ENCODE assay signal across 26 cellular contexts in genomic region chr11:81197396-81197795, GRCh38.
"Had no signal": no experiment of that assay in that cellular context is flagged by ENCODE, and none has a peak within 500 bp of the region (broad histone marks: within the 10 kb centered on the region; RNA-seq: fewer than 3 reads in every experiment).

No MANE protein-coding gene starts in this region.

- H3K9me3 ChIP-seq: Peyer's patch, SJSA1 had no signal

- H3K4me1 Mint-ChIP-seq: activated B cell treated with CpG ODN at 0.5 μM for 24 hours; activated CD4-positive, alpha-beta T cell treated with anti-CD3 and anti-CD28 coated beads, Interleukin-2, amount 10 ng/mL, durations not matched to agents 7 days and 5 days had no signal

- H3K27ac ChIP-seq: Peyer's patch, SJSA1 had no signal

- H3K36me3 ChIP-seq: Peyer's patch, SJSA1 had no signal

- H3K4me3 ChIP-seq: Peyer's patch, SJSA1 had no signal

- H3K27me3 ChIP-seq: Peyer's patch, SJSA1 had no signal

- H3K27ac Mint-ChIP-seq: activated B cell treated with CpG ODN at 0.5 μM for 24 hours; activated CD4-positive, alpha-beta memory T cell treated with anti-CD3 and anti-CD28 coated beads for 36 hours; activated CD4-positive, alpha-beta T cell treated with anti-CD3 and anti-CD28 coated beads, Interleukin-2, amount 10 ng/mL, durations not matched to agents 7 days and 5 days; activated naive CD4-positive, alpha-beta T cell treated with anti-CD3 and anti-CD28 coated beads, Interleukin-2, amount 50 U/mL, for 72 hours; T-helper 1 cell treated with Interleukin-12 subunit alpha and Interleukin-12 subunit beta and Interleukin-4 antibody, amounts not matched to agents 30 μg/mL and 1 μg/mL, for 36 hours had no signal

- H3K4me1 ChIP-seq: Peyer's patch, SJSA1 had no signal

- H3K27me3 Mint-ChIP-seq: activated B cell treated with CpG ODN at 0.5 μM for 24 hours; activated CD4-positive, alpha-beta memory T cell treated with anti-CD3 and anti-CD28 coated beads for 36 hours; activated CD4-positive, alpha-beta T cell treated with anti-CD3 and anti-CD28 coated beads, Interleukin-2, amount 10 ng/mL, durations not matched to agents 7 days and 5 days had no signal

- DNase-seq: activated B cell treated with CpG ODN at 0.5 μM for 24 hours; activated CD4-positive, alpha-beta memory T cell treated with anti-CD3 and anti-CD28 coated beads for 36 hours; activated CD4-positive, alpha-beta T cell treated with anti-CD3 and anti-CD28 coated beads for 1 hour; activated CD4-positive, alpha-beta T cell treated with anti-CD3 and anti-CD28 coated beads, Interleukin-2, amount 10 ng/mL, durations not matched to agents 7 days and 5 days; activated CD8-positive, alpha-beta memory T cell treated with anti-CD3 and anti-CD28 coated beads for 24 hours; activated effector memory CD4-positive, alpha-beta T cell treated with anti-CD3 and anti-CD28 coated beads, Interleukin-2, amount 50 U/mL, for 16 hours; activated naive CD4-positive, alpha-beta T cell treated with Interleukin-2 at 50 U/mL for 16 hours; activated T-cell treated with anti-CD3 and anti-CD28 coated beads, Interleukin-2, amount 50 U/mL, for 4 hours; anterior cingulate cortex; caudate nucleus; KG1; NCI-H1092; NCI-H1417 treated with DMSO at 0.1 percent for 48 hours; NCI-H1694; NCI-H2029; NCI-H2107; NCI-H2171 treated with DMSO at 0.1 percent for 48 hours; NCI-H226; NCI-H526; NCI-H82; OCI-M1; Peyer's patch; SHP77 had no signal

- H3K4me3 Mint-ChIP-seq: activated B cell treated with CpG ODN at 0.5 μM for 24 hours; activated CD4-positive, alpha-beta memory T cell treated with anti-CD3 and anti-CD28 coated beads for 36 hours; activated CD4-positive, alpha-beta T cell treated with anti-CD3 and anti-CD28 coated beads, Interleukin-2, amount 10 ng/mL, durations not matched to agents 7 days and 5 days; activated T-cell treated with anti-CD3 and anti-CD28 coated beads, Interleukin-2, amount 50 U/mL, for 4 hours; T-helper 1 cell treated with Interleukin-12 subunit alpha and Interleukin-12 subunit beta and Interleukin-4 antibody, amounts not matched to agents 30 μg/mL and 1 μg/mL, for 36 hours had no signal

- H3K36me3 Mint-ChIP-seq: activated CD4-positive, alpha-beta memory T cell treated with anti-CD3 and anti-CD28 coated beads for 36 hours had no signal
